15 cellular contexts compared by ENCODE assay signal in genomic region chr1:212637902-212638301, GRCh38. TPM values are rescaled to one million over a fixed set of nuclear protein-coding genes. Genes with fewer than 3 reads are reported as not detected.
DNase-seq lines count a peak whose midpoint lies in the region; ATAC-seq and TF ChIP-seq lines count a peak whose summit lies in the region.
"Had no signal": no experiment of that assay in that cellular context is flagged by ENCODE, and none has a peak within 500 bp of the region (broad histone marks: within the 10 kb centered on the region; RNA-seq: fewer than 3 reads in every experiment).

No MANE protein-coding gene starts in this region.

- H3K27me3 Mint-ChIP-seq in osteocyte (ENCODE audit: unreplicated experiment) = peaks cover 38% of the 10 kb centered on the region

- H3K4me1 Mint-ChIP-seq in osteocyte (ENCODE audit: unreplicated experiment) = peaks cover 17% of the 10 kb centered on the region

- peak; percentile 47 for DNase-seq in AG10803 (ENCODE audit: low read depth)
- peak; percentile 43 for DNase-seq in fibroblast of gingiva (ENCODE audit: low read depth)
- no peak for DNase-seq in osteocyte (ENCODE audit: extremely low spot score, unreplicated experiment)
- DNase-seq in NCI-H1105 treated with DMSO at 0.1 percent for 48 hours (lab: John Stamatoyannopoulos, UW) = no peak
- no peak for DNase-seq in RWPE1 (ENCODE audit: low spot score)
- DNase-seq: activated CD4-positive, alpha-beta T cell treated with anti-CD3 and anti-CD28 coated beads, Interleukin-2, amount 50 U/mL, for 1 hour; activated naive CD4-positive, alpha-beta T cell treated with Interleukin-2 at 50 U/mL for 16 hours; COR-L47; NCI-H1092; NCI-H524 treated with DMSO at 0.1 percent for 48 hours; substantia nigra had no signal

- peak overlapping the region; percentile 67 for H3K27ac Mint-ChIP-seq in osteocyte (ENCODE audit: unreplicated experiment)

- H3K4me3 Mint-ChIP-seq in osteocyte (ENCODE audit: unreplicated experiment) = no peak overlapping the region

- H3K36me3 ChIP-seq in KOPT-K1 (ENCODE audit: insufficient read depth, low read length) = no peaks in the 10 kb centered on the region
- H3K36me3 ChIP-seq: SJSA1 had no signal

- H3K4me3 ChIP-seq in AG10803 (ENCODE audit: low read length) = no peak overlapping the region; the same call in 1 of the 2 replicates
- H3K4me3 ChIP-seq: SJSA1 had no signal

- ATAC-seq in HG03460 (IDR thresholded peaks at IDR 0.05; ENCODE audit: unreplicated experiment) (no peak), GM19467 (IDR thresholded peaks at IDR 0.05; ENCODE audit: unreplicated experiment) (no peak)

- H3K9me3 ChIP-seq in KOPT-K1 (ENCODE audit: insufficient read depth, low read length, poor library complexity, severe bottlenecking) = peaks cover 5% of the 10 kb centered on the region

- H3K9me3 Mint-ChIP-seq in osteocyte (ENCODE audit: unreplicated experiment) = peaks cover 8% of the 10 kb centered on the region

- POLR2A ChIA-PET in RWPE1 (lab: Yijun Ruan, JAX; ENCODE audit: low non-redundant PET) = no interaction called here

- CTCF ChIA-PET in RWPE1 (lab: Yijun Ruan, JAX) = no interaction called here

- no peaks in the 10 kb centered on the region for H3K36me3 Mint-ChIP-seq in osteocyte (ENCODE audit: unreplicated experiment)

- H3K27ac ChIP-seq in KOPT-K1 (ENCODE audit: low read depth, low read length, poor library complexity, severe bottlenecking) (peak overlapping the region; percentile 98), RWPE1 (no peak overlapping the region)
- H3K27ac ChIP-seq: SJSA1 had no signal

- TF ChIP-seq CTCF in AG10803 (conservative IDR thresholded peaks at IDR 0.05; ENCODE audit: low read length) (no peak), osteocyte (IDR thresholded peaks at IDR 0.05) (no peak), RWPE1 (conservative IDR thresholded peaks at IDR 0.05; ENCODE audit: low read depth) (no peak)

RNA-seq across cellular contexts. Expression of gene ATF3, which starts 29.3 kb away (rescaled TPM):
- total RNA-seq in osteocyte = 18.7 and 45.3 TPM in 2 replicates

Comparison
In these comparisons a context has a peak if more than half of its experiments do, and no peak if none do; other contexts are left out.
1. DNase-seq: peak in AG10803 (single experiment) and fibroblast of gingiva (single experiment); none in osteocyte (single experiment), NCI-H1105 treated with DMSO at 0.1 percent for 48 hours (single experiment) and RWPE1 (single experiment).